ENCODE assay signal across 1 cellular context in genomic region chr19:53520547-53521372, GRCh38.
TF ChIP-seq lines count a peak whose summit lies in the region.

No MANE protein-coding gene starts in this region.

TF ChIP-seq in GM12878, 131 proteins besides CTCF, POLR2A, EP300 and RAD21 (continued from another document):
- TF ChIP-seq MLLT1 (IDR thresholded peaks at IDR 0.05) = peak; percentile 57; the same call in 1 of the 2 replicates
- 0 out of 2 replicates have a peak, but pooled peaks have one; percentile 13 for TF ChIP-seq ZBTB33 (IDR thresholded peaks at IDR 0.05)
- no peak for TF ChIP-seq MYB (IDR thresholded peaks at IDR 0.05; ENCODE audit: borderline replicate concordance, low read depth, low read length)
